In genomic region chrX:56789518-56790070, GRCh38 we compare ENCODE assay signal across 21 cellular contexts.
DNase-seq lines count a peak whose midpoint lies in the region; ATAC-seq and TF ChIP-seq lines count a peak whose summit lies in the region.
"Had no signal": no experiment of that assay in that cellular context is flagged by ENCODE, and none has a peak within 500 bp of the region (broad histone marks: within the 10 kb centered on the region; RNA-seq: fewer than 3 reads in every experiment).

No MANE protein-coding gene starts in this region.

- no peaks in the 10 kb centered on the region for H3K27me3 Mint-ChIP-seq in activated CD4-positive, alpha-beta T cell treated with anti-CD3 and anti-CD28 coated beads, Interleukin-2, amount 10 ng/mL, durations not matched to agents 7 days and 5 days
- no peaks in the 10 kb centered on the region for H3K27me3 Mint-ChIP-seq in activated CD4-positive, alpha-beta T cell treated with anti-CD3 and anti-CD28 coated beads, Interleukin-2, amount 10 ng/mL, durations not matched to agents 24 days and 14 days
- H3K27me3 Mint-ChIP-seq in chondrocyte (ENCODE audit: low read depth): no peaks in the 10 kb centered on the region
- H3K27me3 Mint-ChIP-seq: IgD-negative memory B cell had no signal

- H3K18ac ChIP-seq in mesendoderm (ENCODE audit: low read length): no peak overlapping the region

- H3K4me1 ChIP-seq in spleen (peaks cover 0 to 15% (median 6%) of the 10 kb centered on the region in 6 donors), mesendoderm (ENCODE audit: control insufficient read depth, low read depth, low read length) (no peaks in the 10 kb centered on the region)

- ATAC-seq in GM21529 (IDR thresholded peaks at IDR 0.05; ENCODE audit: unreplicated experiment): no peak
- ATAC-seq: GM23338, PC-3 had no signal

- peak overlapping the region; percentile 41 for H3K27ac Mint-ChIP-seq in activated CD4-positive, alpha-beta T cell treated with anti-CD3 and anti-CD28 coated beads, Interleukin-2, amount 10 ng/mL, durations not matched to agents 7 days and 5 days
- H3K27ac Mint-ChIP-seq in activated CD4-positive, alpha-beta T cell treated with anti-CD3 and anti-CD28 coated beads, Interleukin-2, amount 10 ng/mL, durations not matched to agents 24 days and 14 days: no peak overlapping the region
- no peak overlapping the region for H3K27ac Mint-ChIP-seq in chondrocyte (ENCODE audit: unreplicated experiment)
- H3K27ac Mint-ChIP-seq: GM23338 had no signal

- no peaks in the 10 kb centered on the region for H3K9me3 Mint-ChIP-seq in activated CD4-positive, alpha-beta T cell treated with anti-CD3 and anti-CD28 coated beads, Interleukin-2, amount 10 ng/mL, durations not matched to agents 7 days and 5 days
- no peaks in the 10 kb centered on the region for H3K9me3 Mint-ChIP-seq in activated CD4-positive, alpha-beta T cell treated with anti-CD3 and anti-CD28 coated beads, Interleukin-2, amount 10 ng/mL, durations not matched to agents 24 days and 14 days
- peaks cover 6% of the 10 kb centered on the region for H3K9me3 Mint-ChIP-seq in chondrocyte (ENCODE audit: low read depth)
- H3K9me3 Mint-ChIP-seq: GM23338, IgD-negative memory B cell had no signal

- no peaks in the 10 kb centered on the region for H3K9me3 ChIP-seq in spleen

- no peak overlapping the region for H4K5ac ChIP-seq in mesendoderm (ENCODE audit: low read length)

- H3K79me2 ChIP-seq in mesendoderm (ENCODE audit: control insufficient read depth, insufficient read depth, low read length): no peaks in the 10 kb centered on the region

- TF ChIP-seq POLR2A in spleen (IDR thresholded peaks at IDR 0.05): no peak

- in situ Hi-C loops in G401 (cut with HindIII; ENCODE audit: low sequenced_read_pairs): no loop called here

- no peak overlapping the region for H4K8ac ChIP-seq in mesendoderm (ENCODE audit: low read depth, low read length)

- intact Hi-C loops in activated CD4-positive, alpha-beta T cell treated with anti-CD3 and anti-CD28 coated beads, Interleukin-2, amount 10 ng/mL, durations not matched to agents 24 days and 14 days (cut with micrococcal nuclease): loop anchor here (1.0 kb wide), 1 partner anchor 189 kb away; no protein-coding TSS in a partner anchor
- intact Hi-C loops in spleen (cut with DNase I; ENCODE audit: low total_unique reads): no loop called here

- peaks cover 59% of the 10 kb centered on the region for H3K4me1 Mint-ChIP-seq in activated CD4-positive, alpha-beta T cell treated with anti-CD3 and anti-CD28 coated beads, Interleukin-2, amount 10 ng/mL, durations not matched to agents 7 days and 5 days
- H3K4me1 Mint-ChIP-seq in activated CD4-positive, alpha-beta T cell treated with anti-CD3 and anti-CD28 coated beads, Interleukin-2, amount 10 ng/mL, durations not matched to agents 24 days and 14 days: peaks cover 18% of the 10 kb centered on the region
- no peaks in the 10 kb centered on the region for H3K4me1 Mint-ChIP-seq in chondrocyte (ENCODE audit: low read depth)
- H3K4me1 Mint-ChIP-seq: GM23338 had no signal

- no peak for DNase-seq in activated CD4-positive, alpha-beta T cell treated with anti-CD3 and anti-CD28 coated beads, Interleukin-2, amount 10 ng/mL, durations not matched to agents 7 days and 5 days
- DNase-seq in activated CD4-positive, alpha-beta T cell treated with anti-CD3 and anti-CD28 coated beads, Interleukin-2, amount 10 ng/mL, durations not matched to agents 24 days and 14 days: no peak
- DNase-seq in G401 (ENCODE audit: low spot score): peak; percentile 41
- DNase-seq in chondrocyte (ENCODE audit: low spot score): peak; percentile 33
- DNase-seq in spleen: peak; percentile 56
- no peak for DNase-seq in NAMALWA (ENCODE audit: low spot score)
- no peak for DNase-seq in mesendoderm
- DNase-seq: AML-193, DMS79 treated with DMSO at 0.1 percent for 48 hours, Karpas-422, NCI-H1048, NCI-H1436 treated with DMSO at 0.1 percent for 48 hours, NCI-H2029, NCI-H526, PC-3 had no signal

- CTCF ChIA-PET in activated CD4-positive, alpha-beta T cell treated with anti-CD3 and anti-CD28 coated beads, Interleukin-2, amount 10 ng/mL, durations not matched to agents 7 days and 5 days (lab: Charles Lee): interaction anchor here (1.3 kb wide), 1 partner anchor 189 kb away, joined by 5 read pairs; no protein-coding TSS in a partner anchor

- no peak overlapping the region for H2AK5ac ChIP-seq in mesendoderm (ENCODE audit: low read length)

- H3K4me3 Mint-ChIP-seq in activated CD4-positive, alpha-beta T cell treated with anti-CD3 and anti-CD28 coated beads, Interleukin-2, amount 10 ng/mL, durations not matched to agents 7 days and 5 days: no peak overlapping the region
- H3K4me3 Mint-ChIP-seq in activated CD4-positive, alpha-beta T cell treated with anti-CD3 and anti-CD28 coated beads, Interleukin-2, amount 10 ng/mL, durations not matched to agents 24 days and 14 days: no peak overlapping the region
- no peak overlapping the region for H3K4me3 Mint-ChIP-seq in chondrocyte (ENCODE audit: unreplicated experiment)
- H3K4me3 Mint-ChIP-seq: GM23338 had no signal

- no peak overlapping the region for H3K27ac ChIP-seq in spleen
- H3K27ac ChIP-seq in mesendoderm (ENCODE audit: low read depth, low read length): no peak overlapping the region
- H3K27ac ChIP-seq: 22Rv1, C4-2B, RWPE1 had no signal

- no peak overlapping the region for H2BK120ac ChIP-seq in mesendoderm (ENCODE audit: low read depth, low read length)

- POLR2A ChIA-PET in activated CD4-positive, alpha-beta T cell treated with anti-CD3 and anti-CD28 coated beads, Interleukin-2, amount 10 ng/mL, durations not matched to agents 7 days and 5 days (lab: Charles Lee): no interaction called here

- H3K27me3 ChIP-seq in spleen (replicated peaks in 1 of 7) (no peaks in the 10 kb centered on the region), mesendoderm (ENCODE audit: insufficient read depth, low read length, poor library complexity) (no peaks in the 10 kb centered on the region)

- peaks cover 0 to 17% (median 0%) of the 10 kb centered on the region in 6 donors for H3K36me3 ChIP-seq in spleen
- H3K36me3 ChIP-seq in mesendoderm (ENCODE audit: control insufficient read depth, insufficient read depth, low read length): no peaks in the 10 kb centered on the region

- no peak overlapping the region for H2BK15ac ChIP-seq in mesendoderm (replicated peaks; ENCODE audit: low read depth)

- H3K4ac ChIP-seq in mesendoderm (ENCODE audit: low read depth, low read length): no peak overlapping the region

- H3K4me3 ChIP-seq in spleen: no peak overlapping the region
- no peak overlapping the region for H3K4me3 ChIP-seq in mesendoderm (ENCODE audit: low read length)
- H3K4me3 ChIP-seq: GM23338 had no signal

- no peak overlapping the region for H3K23ac ChIP-seq in mesendoderm (ENCODE audit: low read length)

- TF ChIP-seq CTCF in chondrocyte (IDR thresholded peaks at IDR 0.05) (no peak), spleen (IDR thresholded peaks at IDR 0.05 in 8 of 11, conservative IDR thresholded peaks at IDR 0.05 in 3 of 11) (no peak)

- WGBS in spleen, 5 donors: 78 to 100% (median 87%) methylated on average over 1 to 7 of the region's 7 CpGs
- WGBS in mesendoderm (ENCODE audit: extremely low coverage, insufficient coverage, low lambda C conversion rate): no CpG with 5 or more reads among the region's 7 CpGs

- H2BK5ac ChIP-seq in mesendoderm (ENCODE audit: low read length): no peak overlapping the region

- peaks cover 3% of the 10 kb centered on the region for H3K79me1 ChIP-seq in mesendoderm (ENCODE audit: low read length)

- no peak overlapping the region for H3K56ac ChIP-seq in mesendoderm (ENCODE audit: low read length)

- no peak overlapping the region for H3K9ac ChIP-seq in mesendoderm (ENCODE audit: low read length)

- peaks cover 13% of the 10 kb centered on the region for H3K36me3 Mint-ChIP-seq in activated CD4-positive, alpha-beta T cell treated with anti-CD3 and anti-CD28 coated beads, Interleukin-2, amount 10 ng/mL, durations not matched to agents 7 days and 5 days (ENCODE audit: low read depth)
- H3K36me3 Mint-ChIP-seq in activated CD4-positive, alpha-beta T cell treated with anti-CD3 and anti-CD28 coated beads, Interleukin-2, amount 10 ng/mL, durations not matched to agents 24 days and 14 days (ENCODE audit: low read depth): peaks cover 4% of the 10 kb centered on the region
- H3K36me3 Mint-ChIP-seq in chondrocyte (ENCODE audit: low read depth): no peaks in the 10 kb centered on the region
- H3K36me3 Mint-ChIP-seq: IgD-negative memory B cell had no signal

- no peak overlapping the region for H3K4me2 ChIP-seq in mesendoderm (ENCODE audit: low read length)
- H3K4me2 ChIP-seq: GM23338 had no signal

Comparison
In these comparisons a context has a peak if more than half of its experiments do, and no peak if none do; other contexts are left out.
1. DNase-seq: peak in G401 (single experiment), chondrocyte (single experiment) and spleen (single experiment); none in activated CD4-positive, alpha-beta T cell treated with anti-CD3 and anti-CD28 coated beads, Interleukin-2, amount 10 ng/mL, durations not matched to agents 7 days and 5 days (single experiment), activated CD4-positive, alpha-beta T cell treated with anti-CD3 and anti-CD28 coated beads, Interleukin-2, amount 10 ng/mL, durations not matched to agents 24 days and 14 days (single experiment), NAMALWA (single experiment) and mesendoderm (single experiment).